Comparison of ENCODE assay signal across 8 cellular contexts in the genomic region with DNA sequence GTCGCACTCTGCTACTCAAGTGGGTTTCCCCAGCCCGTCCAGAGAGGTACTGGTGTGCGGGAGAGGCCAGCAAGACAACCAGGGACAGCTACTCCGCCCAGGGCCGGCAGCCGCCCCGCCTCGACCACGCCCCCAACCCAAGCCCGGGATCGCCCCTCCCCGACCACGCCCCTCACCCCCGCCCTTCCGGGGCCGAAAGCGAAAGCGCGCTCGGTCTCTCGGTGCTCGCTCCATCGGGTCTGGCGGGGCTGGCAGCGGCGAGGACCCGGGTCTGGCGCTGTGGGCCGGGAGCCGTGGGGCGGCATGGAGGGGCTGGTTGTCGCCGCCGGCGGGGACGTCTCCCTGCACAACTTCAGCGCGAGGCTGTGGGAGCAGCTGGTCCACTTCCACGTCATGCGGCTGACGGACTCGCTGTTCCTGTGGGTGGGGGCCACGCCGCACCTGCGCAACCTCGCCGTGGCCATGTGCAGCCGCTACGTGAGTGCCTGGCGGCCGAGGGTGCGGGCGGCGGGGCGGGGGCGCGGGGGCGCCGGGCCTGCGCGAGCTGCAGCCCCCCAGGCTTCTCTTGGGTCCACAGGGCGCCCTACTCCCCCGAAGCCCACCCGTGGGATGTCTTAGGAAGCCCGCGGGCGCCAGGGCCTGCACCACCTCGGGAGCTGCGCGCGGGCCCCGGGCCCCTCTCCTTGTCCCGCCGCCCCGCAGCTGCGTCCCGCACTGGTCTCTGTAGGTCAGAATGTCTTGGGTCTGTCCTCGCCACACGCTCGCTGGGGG. TPM values are rescaled to one million over a fixed set of nuclear protein-coding genes. Genes with fewer than 3 reads are reported as not detected.
A peak's percentile ranks its signal among the peaks of the same experiment; 100 is the strongest.
DNase-seq lines count a peak whose midpoint lies in the region; ATAC-seq and TF ChIP-seq lines count a peak whose summit lies in the region.

Gene PSMG4 (plus strand): TSS at position 228 of the 771 bp plus-strand sequence. CDS start 76 bp downstream, at position 304.

- DNase-seq in NCI-H1417 treated with DMSO at 0.1 percent for 48 hours (lab: John Stamatoyannopoulos, UW): peak; percentile 36
- DNase-seq in SW480 (ENCODE audit: low spot score): peak; percentile 81
- DNase-seq in activated naive CD8-positive, alpha-beta T cell treated with anti-CD3 and anti-CD28 coated beads, Interleukin-2, amount 50 U/mL, for 16 hours (ENCODE audit: low read depth, low spot score): peak; percentile 91
- peak; percentile 97 for DNase-seq in Right ventricle myocardium superior
- DNase-seq in thyroid gland: peak; percentile 93 to 96

- intact Hi-C loops in Right ventricle myocardium superior (cut with DNase I): no loop called here
- intact Hi-C loops in thyroid gland (cut with DNase I): no loop called here

- peak in 1 of 2 donors; percentile 68 for TF ChIP-seq POLR2A in thyroid gland (IDR thresholded peaks at IDR 0.05)

- H3K36me3 ChIP-seq in parathyroid adenoma (ENCODE audit: control insufficient read depth, insufficient read depth, low read length) (no peaks in the 10 kb centered on the region), thyroid gland (peaks cover 0 to 4% of the 10 kb centered on the region in 2 donors)

- H3K4me2 ChIP-seq in parathyroid adenoma (ENCODE audit: low read length): peak within 1 kb of the TSS; percentile 74

- H3K27ac ChIP-seq in parathyroid adenoma (peak within 1 kb of the TSS; percentile 33), thyroid gland (peak within 1 kb of the TSS; percentile 43 to 87 (median 69))

- no peaks in the 10 kb centered on the region for H3K27me3 ChIP-seq in parathyroid adenoma (ENCODE audit: control insufficient read depth, insufficient read depth, low read length)
- H3K27me3 ChIP-seq in thyroid gland: no peaks in the 10 kb centered on the region

- H3K9ac ChIP-seq in parathyroid adenoma: no peak within 1 kb of the TSS

- 0 to 3% methylated on average over 7 to 11 of the region's 80 CpGs for WGBS in thyroid gland, 2 donors

- H3K4me1 ChIP-seq in parathyroid adenoma: peaks cover 14% of the 10 kb centered on the region
- H3K4me1 ChIP-seq in thyroid gland: peaks cover 25% of the 10 kb centered on the region in 2 donors

- peaks cover 16% of the 10 kb centered on the region for H3K79me2 ChIP-seq in parathyroid adenoma

- H3K4me3 ChIP-seq in GM12875 (ENCODE audit: low read depth, low read length) (peak within 1 kb of the TSS; percentile 79), parathyroid adenoma (ENCODE audit: low read depth, low read length) (peak within 1 kb of the TSS; percentile 76), thyroid gland (replicated peaks in 1 of 3) (peak within 1 kb of the TSS; percentile 57 to 97 (median 81))

- no peak for TF ChIP-seq CTCF in GM12875 (IDR thresholded peaks at IDR 0.05; ENCODE audit: borderline replicate concordance, insufficient read depth, low read depth, low read length)
- TF ChIP-seq CTCF in parathyroid adenoma (IDR thresholded peaks at IDR 0.05): no peak
- no peak for TF ChIP-seq CTCF in thyroid gland (IDR thresholded peaks at IDR 0.05)

- no peaks in the 10 kb centered on the region for H3K9me3 ChIP-seq in parathyroid adenoma (ENCODE audit: control insufficient read depth, low read length)
- H3K9me3 ChIP-seq in thyroid gland: no peaks in the 10 kb centered on the region

- peak; percentile 83 for ATAC-seq in HG02759 (IDR thresholded peaks at IDR 0.05; ENCODE audit: unreplicated experiment)
- ATAC-seq in Right ventricle myocardium superior (ENCODE audit: poor library complexity): peak; percentile 99

- peak within 1 kb of the TSS; percentile 93 for H2AFZ ChIP-seq in parathyroid adenoma

RNA-seq across cellular contexts. Expression of gene PSMG4, which starts in this region (rescaled TPM):
- 8.9 TPM for total RNA-seq in Right ventricle myocardium superior
- total RNA-seq in thyroid gland: 10 to 100 TPM; 19.6 to 41.8 (median 34.4) TPM

Comparison
In these comparisons a context has a peak if more than half of its experiments do, and no peak if none do; other contexts are left out.
1. Peak in every context shown above with its lines: DNase-seq, ATAC-seq, H3K4me3 ChIP-seq and H3K27ac ChIP-seq.
2. DNase-seq: peak in every context shown above with its lines; median percentile 97 in Right ventricle myocardium superior; 94 in thyroid gland; 91 in activated naive CD8-positive, alpha-beta T cell treated with anti-CD3 and anti-CD28 coated beads, Interleukin-2, amount 50 U/mL, for 16 hours; 81 in SW480; 36 in NCI-H1417 treated with DMSO at 0.1 percent for 48 hours.